In the genomic region with DNA sequence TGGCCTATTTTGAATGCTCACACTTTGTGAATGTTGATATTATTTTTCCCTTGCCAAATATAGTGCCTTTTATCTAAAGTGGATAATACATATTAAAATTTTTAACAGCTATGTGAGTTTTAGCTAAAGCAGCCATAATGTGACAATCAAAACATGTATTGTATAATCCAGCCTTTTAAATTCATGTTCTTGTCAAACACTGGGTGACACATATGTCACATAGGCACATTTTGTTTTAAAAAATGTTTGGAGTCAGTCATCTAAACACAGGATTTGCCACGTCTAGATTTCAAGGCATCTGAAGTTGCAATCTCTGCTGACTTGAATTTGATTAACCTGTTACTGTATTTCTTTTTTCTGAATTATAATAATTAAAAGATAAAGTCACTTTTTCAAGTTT, we compare ENCODE assay signal across 9 cellular contexts.
"Had no signal": no experiment of that assay in that cellular context is flagged by ENCODE, and none has a peak within 500 bp of the region (broad histone marks: within the 10 kb centered on the region; RNA-seq: fewer than 3 reads in every experiment).

No MANE protein-coding gene starts in this region.

- H3K36me3 ChIP-seq: HAP-1 had no signal

- H3K9ac ChIP-seq: KMS-11 had no signal

- H3K27me3 Mint-ChIP-seq: IgD-negative memory B cell had no signal

- H3K4me1 Mint-ChIP-seq: GM23338, IgD-negative memory B cell had no signal

- H3K4me2 ChIP-seq: GM23338, KMS-11 had no signal

- H3K27ac ChIP-seq: KMS-11 had no signal

- H3K4me1 ChIP-seq: HAP-1 had no signal

- H3K9me3 ChIP-seq: HAP-1 had no signal

- FAIRE-seq: H1, H54, HTR-8/SVneo had no signal

- H3K4me3 ChIP-seq: GM23338, HAP-1 had no signal

- H3K36me3 Mint-ChIP-seq: IgD-negative memory B cell had no signal

- DNase-seq: HFFc6, KBM-7 had no signal

- H3K9me3 Mint-ChIP-seq: GM23338, HFFc6 had no signal

- H3K27ac Mint-ChIP-seq: GM23338, HFFc6, IgD-negative memory B cell had no signal

- H3K4me3 Mint-ChIP-seq: GM23338, HFFc6, IgD-negative memory B cell had no signal

- H2AFZ ChIP-seq: GM23338 had no signal
